22 cellular contexts compared by ENCODE assay signal in the genomic region with DNA sequence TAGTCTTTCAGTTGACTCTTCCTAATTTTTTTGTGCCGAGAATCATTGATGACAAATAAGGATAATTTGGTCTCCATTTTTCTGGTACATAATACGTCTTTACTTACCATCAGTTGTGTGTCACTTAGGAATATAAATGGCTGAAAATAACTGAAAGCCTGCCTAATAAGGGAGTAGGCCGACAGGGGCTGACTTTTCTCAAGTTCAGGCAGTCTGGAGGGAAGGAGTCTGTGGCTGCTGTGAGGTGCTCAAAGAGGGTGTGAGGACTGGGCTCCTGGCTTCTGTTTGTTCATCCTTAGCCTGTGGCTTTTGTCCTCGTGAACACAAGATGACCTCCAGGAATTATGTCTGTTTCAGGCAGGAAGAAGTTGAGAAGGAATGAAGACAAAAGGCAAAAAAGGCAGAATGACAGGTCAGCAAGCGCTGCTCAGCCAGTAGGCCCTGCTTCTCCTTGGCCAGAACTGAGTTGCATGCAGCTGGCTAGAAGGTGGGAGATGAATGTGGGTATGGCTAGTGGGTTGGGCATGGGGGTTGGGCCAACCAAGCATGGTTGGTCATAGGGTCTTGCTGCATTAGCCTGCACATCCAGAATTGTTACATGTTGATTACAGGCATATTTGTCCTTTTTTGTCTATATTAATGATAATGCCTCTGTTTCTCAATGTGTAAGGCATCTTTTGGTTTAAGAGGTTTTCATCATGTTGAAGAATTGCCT. TPM values are rescaled to one million over a fixed set of nuclear protein-coding genes. Genes with fewer than 3 reads are reported as not detected.
DNase-seq lines count a peak whose midpoint lies in the region; ATAC-seq and TF ChIP-seq lines count a peak whose summit lies in the region.
"Had no signal": no experiment of that assay in that cellular context is flagged by ENCODE, and none has a peak within 500 bp of the region (broad histone marks: within the 10 kb centered on the region; RNA-seq: fewer than 3 reads in every experiment).

No MANE protein-coding gene starts in this region.

- H3K27ac Mint-ChIP-seq in Caco-2 (ENCODE audit: unreplicated experiment) (peak overlapping the region; percentile 8), progenitor cell of endocrine pancreas (peak overlapping the region; percentile 92)
- H3K27ac Mint-ChIP-seq: activated CD8-positive, alpha-beta T cell treated with anti-CD3 and anti-CD28 coated beads for 36 hours; activated naive CD4-positive, alpha-beta T cell treated with anti-CD3 and anti-CD28 coated beads for 36 hours; stimulated activated memory B cell treated with anti-CD40 and anti-IgM and Interleukin-4, amounts not matched to agents 10 μg/mL and 1 μg/mL and 100 μg/mL, for 72 hours; T-helper 2 cell treated with Interferon-gamma antibody and Interleukin-4, amounts not matched to agents 5 μg/mL and 100 μg/mL, for 36 hours had no signal

- H3K36me3 Mint-ChIP-seq in Caco-2 (ENCODE audit: insufficient read depth, unreplicated experiment) (no peaks in the 10 kb centered on the region), progenitor cell of endocrine pancreas (ENCODE audit: insufficient read depth) (peaks cover 2% of the 10 kb centered on the region)
- H3K36me3 Mint-ChIP-seq: naive B cell; stimulated activated memory B cell treated with anti-CD40 and anti-IgM and Interleukin-4, amounts not matched to agents 10 μg/mL and 1 μg/mL and 100 μg/mL, for 72 hours had no signal

- intact Hi-C loops in Caco-2 (cut with micrococcal nuclease; ENCODE audit: unreplicated experiment): no loop called here

- WGBS in hepatocyte (ENCODE audit: low lambda C conversion rate, missing lambda C conversion rate): 71% methylated on average over 5 of the region's 5 CpGs

- no peak overlapping the region for H3K4me2 ChIP-seq in hepatocyte

- H3K36me3 ChIP-seq in Caco-2 (ENCODE audit: control insufficient read depth, insufficient read depth, low read length): no peaks in the 10 kb centered on the region
- no peaks in the 10 kb centered on the region for H3K36me3 ChIP-seq in HUES48 (ENCODE audit: control insufficient read depth, insufficient read depth, low read length)
- H3K36me3 ChIP-seq in hepatocyte (replicated peaks; ENCODE audit: insufficient read depth, low read depth): no peaks in the 10 kb centered on the region
- H3K36me3 ChIP-seq: suprapubic skin, uterus had no signal

- H3K79me2 ChIP-seq in hepatocyte: peaks cover 98% of the 10 kb centered on the region

- H3K4me3 ChIP-seq in Caco-2 (ENCODE audit: low read depth, low read length) (no peak overlapping the region), HUES48 (ENCODE audit: low read depth, low read length) (no peak overlapping the region), hepatocyte (no peak overlapping the region)
- H3K4me3 ChIP-seq: suprapubic skin, uterus had no signal

- no peak for TF ChIP-seq CTCF in Caco-2 (IDR thresholded peaks at IDR 0.05; ENCODE audit: insufficient read depth in 1 of 2, low read depth in 1 of 2, low read length in 1 of 2, severe bottlenecking in 1 of 2, unreplicated experiment in 1 of 2)
- TF ChIP-seq CTCF in hepatocyte (IDR thresholded peaks at IDR 0.05; ENCODE audit: poor library complexity): no peak
- TF ChIP-seq CTCF in progenitor cell of endocrine pancreas (IDR thresholded peaks at IDR 0.05; ENCODE audit: unreplicated experiment): no peak

- peaks cover 34% of the 10 kb centered on the region for H3K4me1 ChIP-seq in Caco-2
- peaks cover 45% of the 10 kb centered on the region for H3K4me1 ChIP-seq in HUES48 (ENCODE audit: control insufficient read depth, insufficient read depth, low read length)
- H3K4me1 ChIP-seq in hepatocyte (ENCODE audit: insufficient read depth): peaks cover 22% of the 10 kb centered on the region

- H3K27ac ChIP-seq in HUES48 (ENCODE audit: low read depth, low read length) (peak overlapping the region; percentile 22), hepatocyte (peak overlapping the region; percentile 11)
- H3K27ac ChIP-seq: suprapubic skin, uterus had no signal

- H2AFZ ChIP-seq in hepatocyte: no peak overlapping the region

- DNase-seq in Caco-2: no peak
- no peak for DNase-seq in hepatocyte (ENCODE audit: low spot score)
- DNase-seq in progenitor cell of endocrine pancreas (ENCODE audit: low spot score, unreplicated experiment): no peak
- DNase-seq in SHP77 (lab: John Stamatoyannopoulos, UW): no peak
- no peak for DNase-seq in NCI-H187 (lab: John Stamatoyannopoulos, UW)
- DNase-seq: activated CD8-positive, alpha-beta memory T cell treated with anti-CD3 and anti-CD28 coated beads, Interleukin-2, amount 50 U/mL, for 48 hours; activated CD8-positive, alpha-beta T cell treated with anti-CD3 and anti-CD28 coated beads for 36 hours; activated naive CD4-positive, alpha-beta T cell treated with anti-CD3 and anti-CD28 coated beads for 36 hours; amniotic stem cell; cortex of kidney; kidney; midbrain; naive B cell; NCI-H446 treated with DMSO at 0.1 percent for 48 hours; NCI-H82; SIG-M5; uterus had no signal

- no peaks in the 10 kb centered on the region for H3K27me3 ChIP-seq in Caco-2 (replicated peaks; ENCODE audit: control insufficient read depth, insufficient read depth, low read length)
- H3K27me3 ChIP-seq in HUES48 (ENCODE audit: control insufficient read depth, insufficient read depth, low read length): no peaks in the 10 kb centered on the region
- H3K27me3 ChIP-seq in hepatocyte: no peaks in the 10 kb centered on the region
- H3K27me3 ChIP-seq: suprapubic skin, uterus had no signal

- H3K4me1 Mint-ChIP-seq in Caco-2 (ENCODE audit: low read depth, unreplicated experiment) (peaks cover 9% of the 10 kb centered on the region), progenitor cell of endocrine pancreas (ENCODE audit: low read depth) (peaks cover 33% of the 10 kb centered on the region)

- peaks cover 22% of the 10 kb centered on the region for H4K20me1 ChIP-seq in hepatocyte (ENCODE audit: insufficient read depth, poor library complexity, severe bottlenecking)

- no peaks in the 10 kb centered on the region for H3K9me2 ChIP-seq in hepatocyte (replicated peaks; ENCODE audit: insufficient read depth)

- POLR2A ChIA-PET in Caco-2 (lab: Charles Lee): no interaction called here

- no peaks in the 10 kb centered on the region for H3K27me3 Mint-ChIP-seq in Caco-2 (ENCODE audit: insufficient read depth, unreplicated experiment)
- no peaks in the 10 kb centered on the region for H3K27me3 Mint-ChIP-seq in progenitor cell of endocrine pancreas
- H3K27me3 Mint-ChIP-seq: activated CD8-positive, alpha-beta T cell treated with anti-CD3 and anti-CD28 coated beads for 36 hours; naive B cell; stimulated activated memory B cell treated with anti-CD40 and anti-IgM and Interleukin-4, amounts not matched to agents 10 μg/mL and 1 μg/mL and 100 μg/mL, for 72 hours had no signal

- BruUV-seq in Caco-2 (replicated peaks; lab: Mats Ljungman, UMichigan): no TSS peak

- H3K9ac ChIP-seq in HUES48 (ENCODE audit: low read depth, low read length): no peak overlapping the region

- CTCF ChIA-PET in Caco-2 (lab: Charles Lee): interaction anchor here (0.6 kb wide), 1 partner anchor 87 kb away, joined by 3 read pairs; no protein-coding TSS in a partner anchor

- H3K9me3 Mint-ChIP-seq in Caco-2 (ENCODE audit: unreplicated experiment) (no peaks in the 10 kb centered on the region), progenitor cell of endocrine pancreas (ENCODE audit: low read depth) (no peaks in the 10 kb centered on the region)
- H3K9me3 Mint-ChIP-seq: activated CD8-positive, alpha-beta T cell treated with anti-CD3 and anti-CD28 coated beads for 36 hours; activated naive CD4-positive, alpha-beta T cell treated with anti-CD3 and anti-CD28 coated beads for 36 hours; naive B cell; stimulated activated memory B cell treated with anti-CD40 and anti-IgM and Interleukin-4, amounts not matched to agents 10 μg/mL and 1 μg/mL and 100 μg/mL, for 72 hours; T-helper 2 cell treated with Interferon-gamma antibody and Interleukin-4, amounts not matched to agents 5 μg/mL and 100 μg/mL, for 36 hours had no signal

- no peak for ATAC-seq in GM19324 (IDR thresholded peaks at IDR 0.05; ENCODE audit: low FRiP score, unreplicated experiment)
- ATAC-seq: activated CD8-positive, alpha-beta T cell treated with anti-CD3 and anti-CD28 coated beads for 36 hours; stimulated activated memory B cell treated with anti-CD40 and anti-IgM and Interleukin-4, amounts not matched to agents 10 μg/mL and 1 μg/mL and 100 μg/mL, for 72 hours had no signal

- H3K4me3 Mint-ChIP-seq in Caco-2 (ENCODE audit: unreplicated experiment) (no peak overlapping the region), progenitor cell of endocrine pancreas (ENCODE audit: low read depth) (no peak overlapping the region)
- H3K4me3 Mint-ChIP-seq: activated CD8-positive, alpha-beta T cell treated with anti-CD3 and anti-CD28 coated beads for 36 hours; activated naive CD4-positive, alpha-beta T cell treated with anti-CD3 and anti-CD28 coated beads for 36 hours; stimulated activated memory B cell treated with anti-CD40 and anti-IgM and Interleukin-4, amounts not matched to agents 10 μg/mL and 1 μg/mL and 100 μg/mL, for 72 hours; T-helper 2 cell treated with Interferon-gamma antibody and Interleukin-4, amounts not matched to agents 5 μg/mL and 100 μg/mL, for 36 hours had no signal

- no peaks in the 10 kb centered on the region for H3K9me3 ChIP-seq in Caco-2
- no peaks in the 10 kb centered on the region for H3K9me3 ChIP-seq in HUES48 (ENCODE audit: control insufficient read depth, insufficient read depth, low read length)
- no peaks in the 10 kb centered on the region for H3K9me3 ChIP-seq in hepatocyte (ENCODE audit: low read depth)
- H3K9me3 ChIP-seq: suprapubic skin, uterus had no signal

RNA-seq across cellular contexts. Expression of gene IGF1R, which starts 29.2 kb away (rescaled TPM):
- total RNA-seq in Caco-2 (2022) (51.6 and 57.4 TPM in 2 replicates), hepatocyte (21.7 and 42.9 TPM in 2 replicates), progenitor cell of endocrine pancreas (106 and 109 TPM in 2 replicates)
- polyA plus RNA-seq in hepatocyte: 10.8 and 14.4 TPM in 2 replicates
